23 cellular contexts compared by ENCODE assay signal in the genomic region with DNA sequence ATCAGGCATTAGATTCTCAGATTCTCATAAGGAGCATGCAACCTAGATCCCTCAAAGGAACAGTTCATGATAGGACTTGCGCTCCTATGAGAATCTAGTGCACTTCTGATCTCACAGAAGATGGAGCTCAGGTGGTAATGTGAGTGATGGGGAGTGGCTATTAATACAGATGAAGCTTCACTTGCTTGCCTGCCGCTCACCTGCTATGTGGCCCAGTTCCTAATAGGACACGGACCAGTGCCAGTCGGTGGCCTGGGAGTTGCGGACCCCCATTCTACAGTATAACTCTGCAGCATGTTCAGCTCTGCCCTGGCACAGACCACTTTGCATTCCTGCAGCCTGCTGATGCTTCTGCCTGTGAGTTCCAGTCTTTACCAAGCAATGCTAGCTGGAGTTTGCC.
"Had no signal": no experiment of that assay in that cellular context is flagged by ENCODE, and none has a peak within 500 bp of the region (broad histone marks: within the 10 kb centered on the region; RNA-seq: fewer than 3 reads in every experiment).

No MANE protein-coding gene starts in this region.

- H3K27ac ChIP-seq: colonic mucosa, coronary artery, dorsolateral prefrontal cortex, epithelial cell of prostate, esophagus muscularis mucosa, esophagus squamous epithelium, foreskin keratinocyte, gastrocnemius medialis, gastroesophageal sphincter, heart left ventricle, heart right ventricle had no signal

- H3K36me3 ChIP-seq: colonic mucosa, esophagus muscularis mucosa, esophagus squamous epithelium, gastrocnemius medialis, gastroesophageal sphincter, heart left ventricle, heart right ventricle had no signal

- H3K27me3 ChIP-seq: colonic mucosa, dorsolateral prefrontal cortex, esophagus muscularis mucosa, esophagus squamous epithelium, foreskin keratinocyte, gastrocnemius medialis, gastroesophageal sphincter, heart left ventricle, heart right ventricle had no signal

- DNase-seq: colonic mucosa; cortex of kidney; dermis blood vessel endothelial cell; dorsolateral prefrontal cortex; effector CD4-positive, alpha-beta T cell; effector CD8-positive, alpha-beta T cell; effector memory CD4-positive, alpha-beta T cell; effector memory CD8-positive, alpha-beta T cell; endodermal cell; erythroblast; esophagus squamous epithelium; foreskin fibroblast; foreskin keratinocyte; foreskin melanocyte; gastrocnemius medialis; glutamatergic neuron; head of caudate nucleus; heart left ventricle; heart right ventricle had no signal

- H3K4me3 ChIP-seq: colonic mucosa, coronary artery, dorsolateral prefrontal cortex, esophagus muscularis mucosa, esophagus squamous epithelium, gastrocnemius medialis, gastroesophageal sphincter, heart left ventricle, heart right ventricle had no signal

- H3K4me1 ChIP-seq: colonic mucosa, esophagus muscularis mucosa, esophagus squamous epithelium, foreskin keratinocyte, gastrocnemius medialis, gastroesophageal sphincter, heart left ventricle, heart right ventricle had no signal

- H3K9me3 ChIP-seq: colonic mucosa, esophagus muscularis mucosa, esophagus squamous epithelium, gastrocnemius medialis, gastroesophageal sphincter, heart left ventricle, heart right ventricle had no signal
